ENCODE assay signal across 8 cellular contexts in genomic region chr12:65306603-65307501, GRCh38. TPM values are rescaled to one million over a fixed set of nuclear protein-coding genes. Genes with fewer than 3 reads are reported as not detected.
A peak's percentile ranks its signal among the peaks of the same experiment; 100 is the strongest.
DNase-seq lines count a peak whose midpoint lies in the region; ATAC-seq and TF ChIP-seq lines count a peak whose summit lies in the region.

No MANE protein-coding gene starts in this region.

- TF ChIP-seq POLR2A in adrenal gland (IDR thresholded peaks at IDR 0.05) (no peak), uterus (IDR thresholded peaks at IDR 0.05) (no peak)

- no peak overlapping the region for H3K27ac ChIP-seq in adrenal gland
- peak overlapping the region in 1 of 2 donors; percentile 36 for H3K27ac ChIP-seq in uterus

- H3K9me3 ChIP-seq in adrenal gland (replicated peaks in 1 of 3): no peaks in the 10 kb centered on the region
- H3K9me3 ChIP-seq in uterus: no peaks in the 10 kb centered on the region

- H3K36me3 ChIP-seq in adrenal gland (replicated peaks in 1 of 2): no peaks in the 10 kb centered on the region
- H3K36me3 ChIP-seq in uterus: no peaks in the 10 kb centered on the region

- DNase-seq in NCI-H1417 (lab: John Stamatoyannopoulos, UW) (peak; percentile 12 to 63 (median 20)), NCI-H1417 treated with DMSO at 0.1 percent for 48 hours (lab: John Stamatoyannopoulos, UW) (no peak), NCI-H1105 (lab: John Stamatoyannopoulos, UW) (peak; percentile 4), adrenal gland (peak in 3 of 7 donors; percentile 29 to 90 (median 38)), iPS-NIHi7 (ENCODE audit: extremely low spot score) (peak; percentile 31), uterus (peak; percentile 49 to 70)

- H3K4me1 ChIP-seq in adrenal gland (replicated peaks in 1 of 2) (peaks cover 0 to 23% of the 10 kb centered on the region in 2 donors), uterus (peaks cover 0 to 22% of the 10 kb centered on the region in 2 donors)

- intact Hi-C loops in adrenal gland (cut with DNase I) (no loop called here), uterus (cut with DNase I; ENCODE audit: low total_unique reads) (no loop called here)

- H3K4me3 ChIP-seq in adrenal gland: no peak overlapping the region
- no peak overlapping the region for H3K4me3 ChIP-seq in uterus

- no peaks in the 10 kb centered on the region for H3K27me3 ChIP-seq in adrenal gland
- no peaks in the 10 kb centered on the region for H3K27me3 ChIP-seq in uterus

- TF ChIP-seq CTCF in adrenal gland (IDR thresholded peaks at IDR 0.05): peak in 5 of 6 experiments; percentile 15 to 47 (median 29)
- peak; percentile 31 to 40 (median 38) for TF ChIP-seq CTCF in uterus (IDR thresholded peaks at IDR 0.05)

- ATAC-seq in GM21576 (IDR thresholded peaks at IDR 0.05; ENCODE audit: unreplicated experiment) (no peak), HG03025 (IDR thresholded peaks at IDR 0.05; ENCODE audit: low FRiP score, unreplicated experiment) (no peak)

- 42 to 46% (median 45%) methylated on average over 8 of the region's 8 CpGs for WGBS in adrenal gland, 4 donors

RNA-seq across cellular contexts. Expression of gene MSRB3, which starts 28.4 kb away (rescaled TPM):
- total RNA-seq in adrenal gland (10 to 100 TPM in 5 of 8 donors, 1 to 10 TPM in 3; 5.5 to 17.0 (median 11.3) TPM), uterus (100 to 1,000 TPM in 2 of 4 donors, 10 to 100 TPM in 2; 53.8 to 126 (median 95.2) TPM)
- polyA plus RNA-seq in adrenal gland: 1 to 10 TPM; 7.2 to 9.0 (median 7.9) TPM
